Comparison of ENCODE assay signal across 18 cellular contexts in the genomic region with DNA sequence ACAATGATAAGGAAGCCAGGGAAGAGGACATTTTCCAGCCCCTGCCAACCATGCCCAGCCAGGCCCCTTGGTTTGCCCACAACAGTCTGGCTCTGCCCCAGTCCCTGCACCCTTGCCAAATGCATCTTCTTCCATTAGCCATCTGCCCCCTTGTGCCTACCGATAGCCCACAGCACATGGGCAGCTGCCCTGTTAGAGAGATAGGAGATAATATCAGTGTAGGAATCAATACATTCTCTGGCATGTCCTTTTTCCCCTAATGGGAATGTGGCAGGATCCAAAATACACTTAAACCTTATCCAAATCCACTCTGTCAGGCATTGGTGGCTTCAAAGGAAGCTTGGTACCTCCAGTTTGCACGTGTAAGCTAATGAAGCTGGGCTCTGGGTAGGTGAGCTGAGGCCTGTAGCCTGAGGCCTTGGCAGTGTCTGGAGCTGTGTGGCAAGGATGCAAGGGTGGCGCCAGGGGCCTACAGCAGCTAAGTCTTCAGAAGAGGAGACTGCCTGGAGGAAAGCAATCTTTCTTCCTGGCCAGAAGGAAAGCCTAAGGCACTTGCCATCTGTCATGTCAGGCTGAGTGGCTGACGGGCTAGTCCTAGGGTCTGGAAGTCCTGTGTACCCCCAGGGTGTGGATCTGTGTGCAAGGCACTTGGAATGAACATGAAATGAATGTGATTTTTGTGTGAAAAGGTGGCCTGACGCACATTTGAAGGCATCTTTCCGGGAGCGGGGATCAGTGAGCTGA.
"Had no signal": no experiment of that assay in that cellular context is flagged by ENCODE, and none has a peak within 500 bp of the region (broad histone marks: within the 10 kb centered on the region; RNA-seq: fewer than 3 reads in every experiment).

No MANE protein-coding gene starts in this region.

- DNase-seq: KBM-7; MV-4-11; NCI-H1048; NCI-H1105; NCI-H1417; NCI-H1436 treated with DMSO at 0.1 percent for 48 hours; NCI-H1694; NCI-H187 treated with DMSO at 0.1 percent for 48 hours; NCI-H2029 treated with DMSO at 0.1 percent for 48 hours; NCI-H2171; NCI-H526 treated with DMSO at 0.1 percent for 48 hours; NCI-H748 treated with DMSO at 0.1 percent for 48 hours; NK-92 treated with Interleukin-12 subunit alpha and Interleukin-12 subunit beta, amount 100 ng/mL, for 24 hours; PC-3; SHP77 had no signal

- H3K27ac ChIP-seq: HL-60, RWPE1 had no signal

- ATAC-seq: Panc1, PC-3 had no signal
